Comparison of ENCODE assay signal across 30 cellular contexts in genomic region chr20:43003318-43003928, GRCh38.
"Had no signal": no experiment of that assay in that cellular context is flagged by ENCODE, and none has a peak within 500 bp of the region (broad histone marks: within the 10 kb centered on the region; RNA-seq: fewer than 3 reads in every experiment).

No MANE protein-coding gene starts in this region.

- H3K4me2 ChIP-seq: PC-9 had no signal

- H3K27ac ChIP-seq: PC-9, SJCRH30, SK-N-MC had no signal

- DNase-seq: KG1, MM.1S, MV-4-11, NCI-H1092, NCI-H1105, NCI-H1417 treated with DMSO at 0.1 percent for 48 hours, NCI-H1436 treated with DMSO at 0.1 percent for 48 hours, NCI-H1694 treated with DMSO at 0.1 percent for 48 hours, NCI-H187 treated with DMSO at 0.1 percent for 48 hours, NCI-H2029 treated with DMSO at 0.1 percent for 48 hours, NCI-H2081 treated with DMSO at 0.1 percent for 48 hours, NCI-H2107, NCI-H2171, NCI-H226, NCI-H446 treated with DMSO at 0.1 percent for 48 hours, NCI-H510A, NCI-H524, NCI-H526, NCI-H69, NCI-H748 treated with DMSO at 0.1 percent for 48 hours, PC-9, RPMI8226, SHP77, SIG-M5, T-cell had no signal

- H2AFZ ChIP-seq: PC-9 had no signal

- ATAC-seq: Panc1, Right ventricle myocardium inferior, SK-N-SH treated with all-trans-retinoic acid at 6 μM for 48 hours, T-cell had no signal

- H3K9me3 ChIP-seq: SJCRH30 had no signal

- H3K4me3 ChIP-seq: PC-9, SJCRH30, SK-N-MC had no signal
